Comparison of ENCODE assay signal across 9 cellular contexts in the genomic region with DNA sequence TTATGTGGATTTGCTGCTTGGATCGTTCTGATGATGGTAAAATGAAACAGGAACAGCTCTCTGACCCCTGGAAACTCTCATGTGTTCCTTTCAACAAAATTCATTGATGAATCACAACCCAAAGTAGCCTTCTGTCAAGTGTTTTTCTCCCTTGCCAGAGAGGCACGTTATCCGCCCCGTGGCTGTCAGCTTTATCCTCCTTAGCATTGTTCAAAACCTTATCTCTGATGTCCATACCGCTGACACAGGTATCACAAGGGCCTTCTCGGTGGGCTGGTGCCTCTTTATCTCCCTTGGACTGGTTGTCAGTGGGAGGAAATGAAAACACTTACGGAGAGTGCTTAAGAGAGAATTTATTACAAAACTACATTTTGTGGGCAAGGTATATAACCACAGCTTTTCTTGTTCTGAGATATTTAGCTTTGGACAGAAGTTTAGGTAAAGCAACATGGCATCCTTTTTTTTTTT.
DNase-seq lines count a peak whose midpoint lies in the region; ATAC-seq, FAIRE-seq and TF ChIP-seq lines count a peak whose summit lies in the region.
"Had no signal": no experiment of that assay in that cellular context is flagged by ENCODE, and none has a peak within 500 bp of the region (broad histone marks: within the 10 kb centered on the region; RNA-seq: fewer than 3 reads in every experiment).

No MANE protein-coding gene starts in this region.

- no peak overlapping the region for H3K4me3 ChIP-seq in left ventricle myocardium inferior

- intact Hi-C loops in left ventricle myocardium inferior (cut with micrococcal nuclease) = no loop called here

- no peaks in the 10 kb centered on the region for H3K9me3 ChIP-seq in left ventricle myocardium inferior (replicated peaks)

- H3K27me3 Mint-ChIP-seq in activated CD8-positive, alpha-beta memory T cell treated with anti-CD3 and anti-CD28 coated beads, Interleukin-2, amount 10 ng/mL, durations not matched to agents 7 days and 5 days = no peaks in the 10 kb centered on the region
- no peaks in the 10 kb centered on the region for H3K27me3 Mint-ChIP-seq in activated CD8-positive, alpha-beta T cell treated with anti-CD3 and anti-CD28 coated beads, Interleukin-2, amount 10 ng/mL, durations not matched to agents 7 days and 5 days (ENCODE audit: low read depth)

- H3K36me3 Mint-ChIP-seq in activated CD8-positive, alpha-beta memory T cell treated with anti-CD3 and anti-CD28 coated beads, Interleukin-2, amount 10 ng/mL, durations not matched to agents 7 days and 5 days = no peaks in the 10 kb centered on the region
- H3K36me3 Mint-ChIP-seq in activated CD8-positive, alpha-beta T cell treated with anti-CD3 and anti-CD28 coated beads, Interleukin-2, amount 10 ng/mL, durations not matched to agents 7 days and 5 days (ENCODE audit: low read depth) = no peaks in the 10 kb centered on the region

- no peaks in the 10 kb centered on the region for H3K4me1 ChIP-seq in left ventricle myocardium inferior

- POLR2A ChIA-PET in activated CD8-positive, alpha-beta T cell treated with anti-CD3 and anti-CD28 coated beads, Interleukin-2, amount 10 ng/mL, durations not matched to agents 7 days and 5 days (lab: Charles Lee) = interaction anchor here (0.6 kb wide), 1 partner anchor 16 kb away, joined by 3 read pairs; no protein-coding TSS in a partner anchor

- H3K27ac ChIP-seq in left ventricle myocardium inferior (replicated peaks) = no peak overlapping the region
- H3K27ac ChIP-seq: brain microvascular endothelial cell had no signal

- H3K4me1 Mint-ChIP-seq in activated CD8-positive, alpha-beta memory T cell treated with anti-CD3 and anti-CD28 coated beads, Interleukin-2, amount 10 ng/mL, durations not matched to agents 7 days and 5 days = peaks cover 27% of the 10 kb centered on the region
- H3K4me1 Mint-ChIP-seq in activated CD8-positive, alpha-beta T cell treated with anti-CD3 and anti-CD28 coated beads, Interleukin-2, amount 10 ng/mL, durations not matched to agents 7 days and 5 days (ENCODE audit: low read depth) = peaks cover 31% of the 10 kb centered on the region

- TF ChIP-seq POLR2A in H54 (IDR thresholded peaks at IDR 0.05; ENCODE audit: low read depth, low read length) = no peak

- no peak for DNase-seq in activated CD8-positive, alpha-beta memory T cell treated with anti-CD3 and anti-CD28 coated beads, Interleukin-2, amount 10 ng/mL, durations not matched to agents 7 days and 5 days
- no peak for DNase-seq in activated CD8-positive, alpha-beta memory T cell treated with anti-CD3 and anti-CD28 coated beads, Interleukin-2, amount 50 U/mL, for 4 hours
- no peak for DNase-seq in activated CD8-positive, alpha-beta T cell treated with anti-CD3 and anti-CD28 coated beads, Interleukin-2, amount 10 ng/mL, durations not matched to agents 7 days and 5 days
- peak; percentile 57 for DNase-seq in stimulated activated CD8-positive, alpha-beta memory T cell treated with anti-CD3 and anti-CD28 coated beads, Interleukin-4, amount 100 ng/mL, for 48 hours
- DNase-seq in left ventricle myocardium inferior (no peak), NCI-H2029 treated with DMSO at 0.1 percent for 48 hours (lab: John Stamatoyannopoulos, UW) (no peak), H54 (ENCODE audit: insufficient read length, low spot score) (no peak)
- DNase-seq: brain microvascular endothelial cell had no signal

- no peaks in the 10 kb centered on the region for H3K36me3 ChIP-seq in left ventricle myocardium inferior
- H3K36me3 ChIP-seq: brain microvascular endothelial cell had no signal

- no peak for TF ChIP-seq CTCF in left ventricle myocardium inferior (IDR thresholded peaks at IDR 0.05; ENCODE audit: borderline replicate concordance)

- peak; percentile 63 for ATAC-seq in activated CD8-positive, alpha-beta memory T cell treated with anti-CD3 and anti-CD28 coated beads, Interleukin-2, amount 10 ng/mL, durations not matched to agents 7 days and 5 days
- peak; percentile 51 for ATAC-seq in HG03280 (IDR thresholded peaks at IDR 0.05; ENCODE audit: unreplicated experiment)
- no peak for ATAC-seq in activated CD8-positive, alpha-beta T cell treated with anti-CD3 and anti-CD28 coated beads, Interleukin-2, amount 10 ng/mL, durations not matched to agents 7 days and 5 days

- no peaks in the 10 kb centered on the region for H3K27me3 ChIP-seq in left ventricle myocardium inferior (ENCODE audit: low read depth)
- H3K27me3 ChIP-seq: brain microvascular endothelial cell had no signal

- H3K9me3 Mint-ChIP-seq in activated CD8-positive, alpha-beta memory T cell treated with anti-CD3 and anti-CD28 coated beads, Interleukin-2, amount 10 ng/mL, durations not matched to agents 7 days and 5 days (ENCODE audit: low read depth) = no peaks in the 10 kb centered on the region
- no peaks in the 10 kb centered on the region for H3K9me3 Mint-ChIP-seq in activated CD8-positive, alpha-beta T cell treated with anti-CD3 and anti-CD28 coated beads, Interleukin-2, amount 10 ng/mL, durations not matched to agents 7 days and 5 days (ENCODE audit: insufficient read depth)

- no peak for FAIRE-seq in H54 (lab: Jason Lieb, UNC)

- no peak overlapping the region for H3K4me3 Mint-ChIP-seq in activated CD8-positive, alpha-beta memory T cell treated with anti-CD3 and anti-CD28 coated beads, Interleukin-2, amount 10 ng/mL, durations not matched to agents 7 days and 5 days
- H3K4me3 Mint-ChIP-seq in activated CD8-positive, alpha-beta T cell treated with anti-CD3 and anti-CD28 coated beads, Interleukin-2, amount 10 ng/mL, durations not matched to agents 7 days and 5 days = no peak overlapping the region

- CTCF ChIA-PET in activated CD8-positive, alpha-beta memory T cell treated with anti-CD3 and anti-CD28 coated beads, Interleukin-2, amount 10 ng/mL, durations not matched to agents 7 days and 5 days (lab: Charles Lee) = interaction anchor here (1.3 kb wide), 1 partner anchor 149 kb away, joined by 4 read pairs; no protein-coding TSS in a partner anchor
- CTCF ChIA-PET in activated CD8-positive, alpha-beta T cell treated with anti-CD3 and anti-CD28 coated beads, Interleukin-2, amount 10 ng/mL, durations not matched to agents 7 days and 5 days (lab: Charles Lee) = interaction anchor here (1.3 kb wide), 3 partner anchors 9 to 111 kb away, joined by 3 read pairs; no protein-coding TSS in a partner anchor

- peak overlapping the region; percentile 68 for H3K27ac Mint-ChIP-seq in activated CD8-positive, alpha-beta memory T cell treated with anti-CD3 and anti-CD28 coated beads, Interleukin-2, amount 10 ng/mL, durations not matched to agents 7 days and 5 days
- H3K27ac Mint-ChIP-seq in activated CD8-positive, alpha-beta T cell treated with anti-CD3 and anti-CD28 coated beads, Interleukin-2, amount 10 ng/mL, durations not matched to agents 7 days and 5 days = peak overlapping the region; percentile 47
